In genomic region chr6:41932378-41932777, GRCh38 we compare ENCODE assay signal across 15 cellular contexts. TPM values are rescaled to one million over a fixed set of nuclear protein-coding genes. Genes with fewer than 3 reads are reported as not detected.
DNase-seq lines count a peak whose midpoint lies in the region; ATAC-seq and TF ChIP-seq lines count a peak whose summit lies in the region.
"Had no signal": no experiment of that assay in that cellular context is flagged by ENCODE, and none has a peak within 500 bp of the region (broad histone marks: within the 10 kb centered on the region; RNA-seq: fewer than 3 reads in every experiment).

No MANE protein-coding gene starts in this region.

- no peaks in the 10 kb centered on the region for H3K9me3 Mint-ChIP-seq in activated naive CD4-positive, alpha-beta T cell treated with anti-CD3 and anti-CD28 coated beads for 36 hours
- no peaks in the 10 kb centered on the region for H3K9me3 Mint-ChIP-seq in activated naive CD4-positive, alpha-beta T cell treated with anti-CD3 and anti-CD28 coated beads, Interleukin-2, amount 50 U/mL, for 72 hours
- no peaks in the 10 kb centered on the region for H3K9me3 Mint-ChIP-seq in naive thymus-derived CD8-positive, alpha-beta T cell
- H3K9me3 Mint-ChIP-seq: activated T-helper 2 cell treated with anti-CD3 and anti-CD28 coated beads, Interferon-gamma antibody, Interleukin-2, Interleukin-4, amounts not matched to agents 10 μg/mL and 5 μg/mL and 100 μg/mL, durations not matched to agents 14 hours and 24 hours and 36 hours had no signal

- peak overlapping the region; percentile 14 for H3K27ac ChIP-seq in RWPE1
- H3K27ac ChIP-seq: SJSA1, suprapubic skin had no signal

- CTCF ChIA-PET in activated naive CD4-positive, alpha-beta T cell treated with anti-CD3 and anti-CD28 coated beads for 36 hours (lab: Charles Lee), result interaction anchor here (1.2 to 13.6 kb wide), 3 partner anchors 9 to 112 kb away, joined by 8 to 296 read pairs (median 105); partner anchors contain the start of genes BYSL, MED20 and TAF8
- CTCF ChIA-PET in RWPE1 (lab: Yijun Ruan, JAX), result interaction anchor here (0.6 to 2.2 kb wide), 3 partner anchors 11 to 243 kb away, joined by 3 to 8 read pairs (median 7); partner anchors contain the start of genes BYSL and MED20

- no peak for DNase-seq in activated naive CD4-positive, alpha-beta T cell treated with anti-CD3 and anti-CD28 coated beads for 36 hours
- no peak for DNase-seq in activated naive CD4-positive, alpha-beta T cell treated with anti-CD3 and anti-CD28 coated beads, Interleukin-2, amount 50 U/mL, for 72 hours (ENCODE audit: low spot score in 2 of 2)
- DNase-seq in RWPE1 (ENCODE audit: low spot score) (no peak), G401 (ENCODE audit: low spot score) (no peak)
- no peak for DNase-seq in naive thymus-derived CD8-positive, alpha-beta T cell
- DNase-seq: activated CD4-positive, alpha-beta T cell treated with anti-CD3 and anti-CD28 coated beads, Interleukin-2, amount 50 U/mL, for 1 hour; MV-4-11; NCI-H2029 treated with DMSO at 0.1 percent for 48 hours; NCI-H524; stimulated activated CD4-positive, alpha-beta T cell treated with anti-CD3 and anti-CD28 coated beads, Interleukin-2, amount 100 ng/mL, for 24 hours had no signal

- no peak for TF ChIP-seq CTCF in RWPE1 (conservative IDR thresholded peaks at IDR 0.05; ENCODE audit: low read depth)

- H3K27me3 Mint-ChIP-seq in activated naive CD4-positive, alpha-beta T cell treated with anti-CD3 and anti-CD28 coated beads for 36 hours (ENCODE audit: low read depth), result no peaks in the 10 kb centered on the region
- no peaks in the 10 kb centered on the region for H3K27me3 Mint-ChIP-seq in naive thymus-derived CD8-positive, alpha-beta T cell

- peaks cover 41% of the 10 kb centered on the region for H3K4me1 Mint-ChIP-seq in activated naive CD4-positive, alpha-beta T cell treated with anti-CD3 and anti-CD28 coated beads for 36 hours (ENCODE audit: low read depth)
- H3K4me1 Mint-ChIP-seq in naive thymus-derived CD8-positive, alpha-beta T cell, result peaks cover 28 to 49% (median 48%) of the 10 kb centered on the region in 4 donors

- no peak overlapping the region for H3K4me3 Mint-ChIP-seq in activated naive CD4-positive, alpha-beta T cell treated with anti-CD3 and anti-CD28 coated beads for 36 hours
- peak overlapping the region in 1 of 10 donors; percentile 20 for H3K4me3 Mint-ChIP-seq in naive thymus-derived CD8-positive, alpha-beta T cell

- intact Hi-C loops in activated naive CD4-positive, alpha-beta T cell treated with anti-CD3 and anti-CD28 coated beads for 36 hours (cut with micrococcal nuclease), result no loop called here

- in situ Hi-C loops in G401 (cut with HindIII; ENCODE audit: low sequenced_read_pairs), result no loop called here

- ATAC-seq in activated naive CD4-positive, alpha-beta T cell treated with anti-CD3 and anti-CD28 coated beads, Interleukin-2, amount 50 U/mL, for 72 hours, result no peak
- ATAC-seq in naive thymus-derived CD8-positive, alpha-beta T cell, result no peak
- ATAC-seq in HG02798 (IDR thresholded peaks at IDR 0.05; ENCODE audit: poor library complexity, unreplicated experiment), result no peak
- ATAC-seq: left lobe of liver had no signal

- peak overlapping the region; percentile 88 for H3K27ac Mint-ChIP-seq in activated naive CD4-positive, alpha-beta T cell treated with anti-CD3 and anti-CD28 coated beads for 36 hours
- peak overlapping the region in 1 of 2 donors; percentile 2 for H3K27ac Mint-ChIP-seq in activated naive CD4-positive, alpha-beta T cell treated with anti-CD3 and anti-CD28 coated beads, Interleukin-2, amount 50 U/mL, for 72 hours
- peak overlapping the region in 6 of 10 donors; percentile 39 to 89 (median 71) for H3K27ac Mint-ChIP-seq in naive thymus-derived CD8-positive, alpha-beta T cell

- POLR2A ChIA-PET in RWPE1 (lab: Yijun Ruan, JAX; ENCODE audit: low non-redundant PET), result no interaction called here
- POLR2A ChIA-PET in naive thymus-derived CD8-positive, alpha-beta T cell (lab: Charles Lee), result interaction anchor here (2.4 to 12.5 kb wide), 2 partner anchors 11 to 114 kb away, joined by 6 to 233 read pairs; partner anchors contain the start of genes BYSL, MED20 and TAF8

- H3K36me3 Mint-ChIP-seq in activated naive CD4-positive, alpha-beta T cell treated with anti-CD3 and anti-CD28 coated beads for 36 hours (ENCODE audit: low read depth), result peaks cover 62% of the 10 kb centered on the region
- peaks cover 22 to 38% of the 10 kb centered on the region in 2 donors for H3K36me3 Mint-ChIP-seq in activated naive CD4-positive, alpha-beta T cell treated with anti-CD3 and anti-CD28 coated beads, Interleukin-2, amount 50 U/mL, for 72 hours
- peaks cover 5 to 82% (median 13%) of the 10 kb centered on the region in 3 donors for H3K36me3 Mint-ChIP-seq in naive thymus-derived CD8-positive, alpha-beta T cell

RNA-seq across cellular contexts. Expression of gene CCND3, which starts 9.2 kb away (rescaled TPM):
- 1,000 to 10,000 TPM; 1,152 to 1,165 TPM for total RNA-seq in activated naive CD4-positive, alpha-beta T cell treated with anti-CD3 and anti-CD28 coated beads for 36 hours
- total RNA-seq in activated naive CD4-positive, alpha-beta T cell treated with anti-CD3 and anti-CD28 coated beads, Interleukin-2, amount 50 U/mL, for 72 hours, result 100 to 1,000 TPM; 610 to 723 TPM
- total RNA-seq in naive thymus-derived CD8-positive, alpha-beta T cell, result 100 to 1,000 TPM; 282 to 291 TPM
- 100 to 1,000 TPM; 519 to 765 (median 628) TPM for polyA plus RNA-seq in naive thymus-derived CD8-positive, alpha-beta T cell
- 28.2 and 37.3 TPM in 2 replicates for total RNA-seq in G401 (2014; rRNA removed; shearing (Covaris generic))

RNA-seq across cellular contexts. Expression of gene BYSL, which starts 11.1 kb away (rescaled TPM):
- 10 to 100 TPM; 49.8 TPM for total RNA-seq in activated naive CD4-positive, alpha-beta T cell treated with anti-CD3 and anti-CD28 coated beads for 36 hours
- 10 to 100 TPM; 38.1 to 47.6 TPM for total RNA-seq in activated naive CD4-positive, alpha-beta T cell treated with anti-CD3 and anti-CD28 coated beads, Interleukin-2, amount 50 U/mL, for 72 hours
- total RNA-seq in naive thymus-derived CD8-positive, alpha-beta T cell, result 1 to 10 TPM; 5.3 to 7.6 TPM
- polyA plus RNA-seq in naive thymus-derived CD8-positive, alpha-beta T cell, result 1 to 10 TPM; 3.5 to 7.5 (median 4.9) TPM
- 68.3 and 75.5 TPM in 2 replicates for total RNA-seq in G401 (2014; rRNA removed; shearing (Covaris generic))

RNA-seq across cellular contexts. Expression of gene MED20, which starts 11.4 kb away (rescaled TPM):
- total RNA-seq in activated naive CD4-positive, alpha-beta T cell treated with anti-CD3 and anti-CD28 coated beads for 36 hours, result 10 to 100 TPM; 24.0 to 27.4 TPM
- total RNA-seq in activated naive CD4-positive, alpha-beta T cell treated with anti-CD3 and anti-CD28 coated beads, Interleukin-2, amount 50 U/mL, for 72 hours, result 10 to 100 TPM; 18.5 to 24.2 TPM
- total RNA-seq in naive thymus-derived CD8-positive, alpha-beta T cell, result 10 to 100 TPM in 1 of 2 experiments, 1 to 10 TPM in 1; 8.8 to 12.5 TPM
- 1 to 10 TPM; 2.8 to 5.1 (median 4.3) TPM for polyA plus RNA-seq in naive thymus-derived CD8-positive, alpha-beta T cell
- total RNA-seq in G401 (2014; rRNA removed; shearing (Covaris generic)), result 23.8 TPM in 2 replicates

RNA-seq across cellular contexts. Expression of gene USP49, which starts 37.2 kb away (rescaled TPM):
- total RNA-seq in activated naive CD4-positive, alpha-beta T cell treated with anti-CD3 and anti-CD28 coated beads for 36 hours, result 1 to 10 TPM; 8.3 to 8.4 TPM
- total RNA-seq in activated naive CD4-positive, alpha-beta T cell treated with anti-CD3 and anti-CD28 coated beads, Interleukin-2, amount 50 U/mL, for 72 hours, result 10 to 100 TPM in 1 of 2 donors, 1 to 10 TPM in 1; 8.3 to 16.7 TPM
- 1 to 10 TPM; 2.0 to 3.0 TPM for total RNA-seq in naive thymus-derived CD8-positive, alpha-beta T cell
- polyA plus RNA-seq in naive thymus-derived CD8-positive, alpha-beta T cell, result under 1 TPM; 0.34 to 0.48 (median 0.42) TPM
- 4.7 and 9.9 TPM in 2 replicates for total RNA-seq in G401 (2014; rRNA removed; shearing (Covaris generic))
